ENCODE assay signal across 9 cellular contexts in the genomic region with DNA sequence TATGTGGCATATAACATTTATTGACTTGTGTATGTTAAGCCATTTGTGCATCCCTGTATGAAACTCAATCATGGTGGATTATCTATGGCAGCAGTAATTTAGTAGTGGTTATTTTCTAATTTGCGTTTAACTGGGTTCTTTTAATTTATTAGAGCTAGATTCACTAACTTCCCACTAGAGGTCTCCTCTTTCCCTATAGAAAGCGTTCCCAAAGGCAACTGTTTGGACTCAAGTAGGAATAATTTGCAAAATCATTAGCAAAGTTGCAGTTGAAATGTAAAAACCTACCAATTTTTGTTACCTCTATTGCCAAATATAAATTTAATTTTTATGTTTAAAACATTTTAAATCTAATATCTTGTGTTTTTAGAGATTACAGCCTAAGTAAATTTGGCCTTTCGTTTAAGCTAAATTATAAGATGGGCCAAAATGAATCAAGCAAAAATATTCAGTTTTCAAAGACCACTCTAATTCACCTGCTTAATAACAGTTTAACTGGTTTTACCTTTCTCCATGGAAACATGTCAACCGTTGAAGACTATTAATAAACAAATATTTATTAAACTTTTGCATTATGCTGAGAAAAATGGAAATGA. TPM values are rescaled to one million over a fixed set of nuclear protein-coding genes. Genes with fewer than 3 reads are reported as not detected.
DNase-seq lines count a peak whose midpoint lies in the region; ATAC-seq and TF ChIP-seq lines count a peak whose summit lies in the region.
"Had no signal": no experiment of that assay in that cellular context is flagged by ENCODE, and none has a peak within 500 bp of the region (broad histone marks: within the 10 kb centered on the region; RNA-seq: fewer than 3 reads in every experiment).

No MANE protein-coding gene starts in this region.

- H3K4me3 ChIP-seq in WI38 (ENCODE audit: low read depth, low read length) (no peak overlapping the region), mesendoderm (ENCODE audit: low read length) (no peak overlapping the region)
- H3K4me3 ChIP-seq: HAP-1 had no signal

- no peaks in the 10 kb centered on the region for H3K27me3 ChIP-seq in mesendoderm (ENCODE audit: insufficient read depth, low read length, poor library complexity)

- no peak overlapping the region for H3K9ac ChIP-seq in mesendoderm (ENCODE audit: low read length)

- no peak overlapping the region for H4K8ac ChIP-seq in mesendoderm (ENCODE audit: low read depth, low read length)

- H3K18ac ChIP-seq in mesendoderm (ENCODE audit: low read length): no peak overlapping the region

- H3K23ac ChIP-seq in mesendoderm (ENCODE audit: low read length): no peak overlapping the region

- ATAC-seq in GM19452 (IDR thresholded peaks at IDR 0.05; ENCODE audit: unreplicated experiment) (no peak), HG02798 (IDR thresholded peaks at IDR 0.05; ENCODE audit: poor library complexity, unreplicated experiment) (no peak)

- H3K79me1 ChIP-seq in mesendoderm (ENCODE audit: low read length): no peaks in the 10 kb centered on the region

- no CpG with 5 or more reads among the region's 4 CpGs for WGBS in mesendoderm (ENCODE audit: extremely low coverage, insufficient coverage, low lambda C conversion rate)

- peak; percentile 49; the same call in 1 of the 2 replicates for TF ChIP-seq CTCF in WI38 (IDR thresholded peaks at IDR 0.05; ENCODE audit: low read depth, low read length)

- H2BK15ac ChIP-seq in mesendoderm (replicated peaks; ENCODE audit: low read depth): no peak overlapping the region

- H3K36me3 ChIP-seq in mesendoderm (ENCODE audit: control insufficient read depth, insufficient read depth, low read length): no peaks in the 10 kb centered on the region
- H3K36me3 ChIP-seq: HAP-1 had no signal

- no peak overlapping the region for H2AK5ac ChIP-seq in mesendoderm (ENCODE audit: low read length)

- peaks cover 1% of the 10 kb centered on the region for H3K4me1 ChIP-seq in mesendoderm (ENCODE audit: control insufficient read depth, low read depth, low read length)

- no peak overlapping the region for H2BK5ac ChIP-seq in mesendoderm (ENCODE audit: low read length)

- H3K4ac ChIP-seq in mesendoderm (ENCODE audit: low read depth, low read length): no peak overlapping the region

- H3K27ac ChIP-seq in substantia nigra (ENCODE audit: low read depth, low read length, poor library complexity, severe bottlenecking): no peak overlapping the region
- no peak overlapping the region for H3K27ac ChIP-seq in mesendoderm (ENCODE audit: low read depth, low read length)

- no peak overlapping the region for H3K56ac ChIP-seq in mesendoderm (ENCODE audit: low read length)

- H3K4me2 ChIP-seq in mesendoderm (ENCODE audit: low read length): no peak overlapping the region

- no peak overlapping the region for H2BK120ac ChIP-seq in mesendoderm (ENCODE audit: low read depth, low read length)

- H3K79me2 ChIP-seq in mesendoderm (ENCODE audit: control insufficient read depth, insufficient read depth, low read length): no peaks in the 10 kb centered on the region

- no peak overlapping the region for H4K5ac ChIP-seq in mesendoderm (ENCODE audit: low read length)

- DNase-seq in AML-193 (lab: John Stamatoyannopoulos, UW) (peak; percentile 28 to 49), HT-29 (ENCODE audit: low spot score) (peak; percentile 39), kidney glomerular epithelial cell (lab: John Stamatoyannopoulos, UW) (peak; percentile 31), substantia nigra (lab: John Stamatoyannopoulos, UW) (no peak), mesendoderm (no peak)

RNA-seq across cellular contexts. Expression of a gene that starts 6.0 kb away (rescaled TPM):
- total RNA-seq in HT-29 (2014; rRNA removed; shearing (Covaris generic)): 4.1 and 6.1 TPM in 2 replicates
- 8.8 TPM for polyA plus RNA-seq in mesendoderm (2013, experiment 1 of 2)
- 8.4 TPM for polyA plus RNA-seq in mesendoderm (2013, experiment 2 of 2)

RNA-seq across cellular contexts. Expression of a gene that starts 6.1 kb away (rescaled TPM):
- 13.2 and 17.1 TPM in 2 replicates for total RNA-seq in HT-29 (2014; rRNA removed; shearing (Covaris generic))
- 11.2 TPM for polyA plus RNA-seq in mesendoderm (2013, experiment 1 of 2)
- 11.8 TPM for polyA plus RNA-seq in mesendoderm (2013, experiment 2 of 2)

Comparison
In these comparisons a context has a peak if more than half of its experiments do, and no peak if none do; other contexts are left out.
1. DNase-seq: peak in AML-193 (2 of 2), HT-29 (single experiment) and kidney glomerular epithelial cell (single experiment); none in substantia nigra (0 of 49) and mesendoderm (single experiment).